Comparison of ENCODE assay signal across 25 cellular contexts in the genomic region with DNA sequence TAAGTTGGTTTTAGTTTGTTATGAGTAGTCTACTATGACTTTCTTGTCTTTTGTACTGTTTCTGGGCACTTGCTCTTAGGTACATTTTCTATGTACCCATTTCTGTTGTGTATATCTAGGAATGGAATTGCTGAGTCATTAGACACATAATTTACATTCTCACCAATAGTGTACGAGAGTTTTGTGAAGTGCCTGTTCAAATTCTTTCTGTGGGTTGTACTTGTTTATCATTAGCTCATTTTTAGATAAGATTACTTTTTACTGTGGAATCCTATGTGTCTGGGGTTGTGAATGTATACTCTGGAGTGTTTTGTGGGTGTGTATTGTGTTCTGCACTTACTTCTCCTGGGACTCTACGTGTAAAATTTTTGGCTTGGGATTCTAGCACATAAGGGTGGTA. TPM values are rescaled to one million over a fixed set of nuclear protein-coding genes. Genes with fewer than 3 reads are reported as not detected.
DNase-seq lines count a peak whose midpoint lies in the region; TF ChIP-seq lines count a peak whose summit lies in the region.
"Had no signal": no experiment of that assay in that cellular context is flagged by ENCODE, and none has a peak within 500 bp of the region (broad histone marks: within the 10 kb centered on the region; RNA-seq: fewer than 3 reads in every experiment).

No MANE protein-coding gene starts in this region.

- H3K36me3 Mint-ChIP-seq in CD4-positive, alpha-beta memory T cell = no peaks in the 10 kb centered on the region
- H3K36me3 Mint-ChIP-seq: neural progenitor cell had no signal

- peaks cover 4 to 10% (median 8%) of the 10 kb centered on the region in 4 donors for H3K4me1 Mint-ChIP-seq in CD4-positive, alpha-beta memory T cell

- TF ChIP-seq CTCF in fibroblast of the aortic adventitia (IDR thresholded peaks at IDR 0.05; ENCODE audit: insufficient read depth, low read length) = no peak

- no peak overlapping the region for H3K4me3 ChIP-seq in ACC112 (ENCODE audit: low read depth, low read length)
- H3K4me3 ChIP-seq in fibroblast of the aortic adventitia (ENCODE audit: low read depth, low read length) = no peak overlapping the region
- H3K4me3 ChIP-seq in CD4-positive, alpha-beta memory T cell (ENCODE audit: low read length in 2 of 2) = no peak overlapping the region
- H3K4me3 ChIP-seq: neural progenitor cell, prostate gland, skin epidermis, thyroid gland had no signal

- no peaks in the 10 kb centered on the region for H3K27me3 ChIP-seq in ACC112 (ENCODE audit: insufficient read depth, low read length)
- no peaks in the 10 kb centered on the region for H3K27me3 ChIP-seq in CD4-positive, alpha-beta memory T cell (ENCODE audit: insufficient read depth, low read length)
- H3K27me3 ChIP-seq: neural progenitor cell, thyroid gland had no signal

- H3K4me3 Mint-ChIP-seq in CD4-positive, alpha-beta memory T cell = no peak overlapping the region
- H3K4me3 Mint-ChIP-seq: activated CD8-positive, alpha-beta memory T cell treated with anti-CD3 and anti-CD28 coated beads, Interleukin-2, amount 10 ng/mL, durations not matched to agents 7 days and 5 days; CD8-positive, alpha-beta memory T cell; neural progenitor cell had no signal

- H3K27ac Mint-ChIP-seq in CD4-positive, alpha-beta memory T cell = no peak overlapping the region
- H3K27ac Mint-ChIP-seq: activated CD8-positive, alpha-beta memory T cell treated with anti-CD3 and anti-CD28 coated beads, Interleukin-2, amount 10 ng/mL, durations not matched to agents 7 days and 5 days; neural progenitor cell had no signal

- 0 out of 2 replicates have a peak overlapping the region, but pooled peaks have one; percentile 9 for H3K27ac ChIP-seq in ACC112 (ENCODE audit: low read depth, low read length)
- no peak overlapping the region for H3K27ac ChIP-seq in CD4-positive, alpha-beta memory T cell (ENCODE audit: low read depth, low read length)
- H3K27ac ChIP-seq: neural progenitor cell, prostate gland, RWPE1, skin epidermis, thyroid gland had no signal

- H3K79me2 ChIP-seq in ACC112 (ENCODE audit: control insufficient read depth, insufficient read depth, low read length, unreplicated experiment) = no peaks in the 10 kb centered on the region

- no peaks in the 10 kb centered on the region for H3K9me3 ChIP-seq in CD4-positive, alpha-beta memory T cell (ENCODE audit: control insufficient read depth in 1 of 2, low read length in 2 of 2)
- H3K9me3 ChIP-seq: prostate gland, thyroid gland had no signal

- CTCF ChIA-PET in CD4-positive, alpha-beta memory T cell (lab: Charles Lee; ENCODE audit: partially characterized antibody) = no interaction called here

- peaks cover 0 to 2% (median 0%) of the 10 kb centered on the region in 8 donors for H3K9me3 Mint-ChIP-seq in CD4-positive, alpha-beta memory T cell
- H3K9me3 Mint-ChIP-seq: CD8-positive, alpha-beta memory T cell; neural progenitor cell had no signal

- H2AFZ ChIP-seq in ACC112 (ENCODE audit: low read length, unreplicated experiment) = no peak overlapping the region
- H2AFZ ChIP-seq: neural progenitor cell had no signal

- DNase-seq in EH (ENCODE audit: low read depth) (peak; percentile 55), RPMI7951 (ENCODE audit: low read depth) (peak; percentile 20), fibroblast of the aortic adventitia (ENCODE audit: low read depth) (peak; percentile 72), NCI-H526 (lab: John Stamatoyannopoulos, UW) (no peak), T1000 (lab: John Stamatoyannopoulos, UW) (no peak), NCI-H1436 treated with DMSO at 0.1 percent for 48 hours (lab: John Stamatoyannopoulos, UW) (no peak)
- DNase-seq in CD4-positive, alpha-beta memory T cell = no peak
- DNase-seq: activated CD4-positive, CD25-positive, alpha-beta regulatory T cell; activated CD8-positive, alpha-beta memory T cell treated with anti-CD3 and anti-CD28 coated beads, Interleukin-2, amount 10 ng/mL, durations not matched to agents 7 days and 5 days; CD8-positive, alpha-beta memory T cell; central memory CD4-positive, alpha-beta T cell; glutamatergic neuron; KBM-7; NCI-H2029; NCI-H446 treated with DMSO at 0.1 percent for 48 hours; stimulated activated CD4-positive, alpha-beta T cell treated with anti-CD3 and anti-CD28 coated beads, Interleukin-2, amount 100 ng/mL, for 24 hours; stimulated activated naive CD4-positive, alpha-beta T cell; T-helper 9 cell; thyroid gland had no signal

- no peaks in the 10 kb centered on the region for H3K27me3 Mint-ChIP-seq in CD4-positive, alpha-beta memory T cell
- H3K27me3 Mint-ChIP-seq: activated CD8-positive, alpha-beta memory T cell treated with anti-CD3 and anti-CD28 coated beads, Interleukin-2, amount 10 ng/mL, durations not matched to agents 7 days and 5 days; CD8-positive, alpha-beta memory T cell had no signal

- POLR2A ChIA-PET in CD4-positive, alpha-beta memory T cell (lab: Charles Lee; ENCODE audit: partially characterized antibody) = no interaction called here

- no peaks in the 10 kb centered on the region for H3K36me3 ChIP-seq in ACC112 (ENCODE audit: insufficient read depth, low read length)
- no peaks in the 10 kb centered on the region for H3K36me3 ChIP-seq in CD4-positive, alpha-beta memory T cell (ENCODE audit: insufficient read depth, low read length)
- H3K36me3 ChIP-seq: neural progenitor cell, prostate gland, thyroid gland had no signal

- H3K4me1 ChIP-seq in ACC112 (ENCODE audit: control insufficient read depth, insufficient read depth, low read length, unreplicated experiment) = peaks cover 12% of the 10 kb centered on the region
- H3K4me1 ChIP-seq in CD4-positive, alpha-beta memory T cell (ENCODE audit: insufficient read depth, low read length) = peaks cover 6% of the 10 kb centered on the region
- H3K4me1 ChIP-seq: prostate gland had no signal

- intact Hi-C loops in CD4-positive, alpha-beta memory T cell (cut with micrococcal nuclease) = no loop called here

RNA-seq across cellular contexts. Expression of gene CD28, which starts 36.6 kb away (rescaled TPM):
- total RNA-seq in RPMI7951 (2014; rRNA removed; shearing (Covaris generic)) = not detected in 2 replicates
- total RNA-seq in fibroblast of the aortic adventitia (ENCODE audit: low replicate concordance) = not detected in 2 replicates
- 100 to 1,000 TPM; 203 to 222 TPM for total RNA-seq in CD4-positive, alpha-beta memory T cell
- 100 to 1,000 TPM in 1 of 2 donors, 10 to 100 TPM in 1; 80.0 to 132 TPM for polyA plus RNA-seq in CD4-positive, alpha-beta memory T cell
- total RNA-seq: H1 had no signal
- polyA plus RNA-seq: H1 had no signal

Comparison
In these comparisons a context has a peak if more than half of its experiments do, and no peak if none do; other contexts are left out.
1. DNase-seq: peak in EH (single experiment), RPMI7951 (single experiment) and fibroblast of the aortic adventitia (single experiment); none in NCI-H526 (0 of 2), T1000 (single experiment), CD4-positive, alpha-beta memory T cell (0 of 5) and NCI-H1436 treated with DMSO at 0.1 percent for 48 hours (single experiment).
2. RNA of gene CD28, which starts 36.6 kb away (total RNA-seq): 203 to 222 TPM in CD4-positive, alpha-beta memory T cell; not detected in RPMI7951 and not detected in fibroblast of the aortic adventitia; every median in the first group is over 100 times any median in the second.